ENCODE assay signal across 9 cellular contexts in genomic region chr11:46295996-46296519, GRCh38. TPM values are rescaled to one million over a fixed set of nuclear protein-coding genes. Genes with fewer than 3 reads are reported as not detected.
DNase-seq lines count a peak whose midpoint lies in the region; ATAC-seq, FAIRE-seq and TF ChIP-seq lines count a peak whose summit lies in the region.
"Had no signal": no experiment of that assay in that cellular context is flagged by ENCODE, and none has a peak within 500 bp of the region (broad histone marks: within the 10 kb centered on the region; RNA-seq: fewer than 3 reads in every experiment).

No MANE protein-coding gene starts in this region.

- H3K4me2 ChIP-seq in K562 (ENCODE audit: insufficient read depth, low read length), result peak overlapping the region; percentile 80
- peak overlapping the region; percentile 70 for H3K4me2 ChIP-seq in HepG2 (ENCODE audit: low read depth, low read length)

- H3K9ac ChIP-seq in K562 (ENCODE audit: insufficient read depth in 1 of 2, low read depth in 2 of 2, low read length in 2 of 2), result peak overlapping the region; percentile 75 to 90
- no peak overlapping the region for H3K9ac ChIP-seq in HepG2 (ENCODE audit: insufficient read depth, low read depth, low read length)

- TF ChIP-seq POLR2A in K562 (conservative IDR thresholded peaks at IDR 0.05) (no peak), HepG2 (IDR thresholded peaks at IDR 0.05; ENCODE audit: insufficient read depth in 1 of 2, low read depth in 2 of 2, low read length in 2 of 2) (no peak), testis (IDR thresholded peaks at IDR 0.05) (no peak)

- no peak for DNase-seq in activated CD4-positive, alpha-beta T cell treated with anti-CD3 and anti-CD28 coated beads for 36 hours
- DNase-seq in activated CD4-positive, alpha-beta T cell treated with anti-CD3 and anti-CD28 coated beads for 48 hours, result no peak
- DNase-seq in K562 (ENCODE audit: extremely low read depth in 1 of 4, low spot score in 3 of 4) (peak in 1 of 4 experiments; percentile 36), HepG2 (ENCODE audit: low spot score) (no peak), testis (no peak), GOT3 (lab: John Stamatoyannopoulos, UW) (no peak), GM19240 (ENCODE audit: insufficient read length, low spot score) (no peak)
- no peak for DNase-seq in activated CD4-positive, CD25-positive, alpha-beta regulatory T cell treated with anti-CD3 and anti-CD28 coated beads, Interleukin-2, amount 50 U/mL, for 72 hours

- H2AFZ ChIP-seq in K562 (ENCODE audit: low read depth, low read length) (peak overlapping the region; percentile 86), HepG2 (ENCODE audit: low read length) (no peak overlapping the region)

- H3K27me3 Mint-ChIP-seq in activated CD4-positive, alpha-beta T cell treated with anti-CD3 and anti-CD28 coated beads for 36 hours, result peaks cover 10% of the 10 kb centered on the region

- H3K36me3 Mint-ChIP-seq in activated CD4-positive, alpha-beta T cell treated with anti-CD3 and anti-CD28 coated beads for 36 hours (ENCODE audit: low read depth), result no peaks in the 10 kb centered on the region

- ATAC-seq in activated CD4-positive, alpha-beta T cell treated with anti-CD3 and anti-CD28 coated beads for 36 hours, result no peak
- ATAC-seq in K562, result peak; percentile 4; the same call in 2 of the 3 replicates
- ATAC-seq in HepG2, result no peak

- peaks cover 28 to 50% of the 10 kb centered on the region in 2 experiments for H3K4me1 ChIP-seq in K562 (replicated peaks in 1 of 2; ENCODE audit: control insufficient read depth in 2 of 2, insufficient read depth in 2 of 2, low read length in 2 of 2)
- peaks cover 27% of the 10 kb centered on the region for H3K4me1 ChIP-seq in HepG2 (ENCODE audit: insufficient read depth, low read length)
- peaks cover 38% of the 10 kb centered on the region for H3K4me1 ChIP-seq in testis

- BruUV-seq in K562 (replicated peaks; lab: Mats Ljungman, UMichigan) (no TSS peak), HepG2 (replicated peaks; lab: Mats Ljungman, UMichigan) (no TSS peak)

- TF ChIP-seq CTCF in K562 (IDR thresholded peaks at IDR 0.05 in 2 of 3, conservative IDR thresholded peaks at IDR 0.05 in 1 of 3; ENCODE audit: insufficient read depth in 2 of 3, low read depth in 1 of 3, low read length in 3 of 3) (no peak), HepG2 (CRISPR knock-in tag; IDR thresholded peaks at IDR 0.05) (no peak), testis (IDR thresholded peaks at IDR 0.05) (no peak)

- TF ChIP-seq EP300 in K562 (IDR thresholded peaks at IDR 0.05; ENCODE audit: low read length), result no peak
- TF ChIP-seq EP300 in HepG2 (IDR thresholded peaks at IDR 0.05; ENCODE audit: low read depth in 2 of 2, low read length in 2 of 2), result no peak
- TF ChIP-seq EP300 in HepG2 (CRISPR knock-in tag; IDR thresholded peaks at IDR 0.05; ENCODE audit: borderline replicate concordance), result no peak

- H3K4me3 ChIP-seq in K562 (peak overlapping the region; percentile 48), HepG2 (replicated peaks in 1 of 3; ENCODE audit: insufficient read depth in 1 of 3, low read depth in 2 of 3, low read length in 3 of 3) (peak overlapping the region in 2 of 3 experiments; percentile 24 to 50; a peak in 3 of 6 replicates), testis (peak overlapping the region; percentile 32 to 44)

- FAIRE-seq in K562 (lab: Jason Lieb, UNC) (no peak), HepG2 (lab: Jason Lieb, UNC) (no peak)
- FAIRE-seq: A204.1 had no signal

- CTCF ChIA-PET in activated CD4-positive, alpha-beta T cell treated with anti-CD3 and anti-CD28 coated beads for 36 hours (lab: Charles Lee), result interaction anchor here (0.5 to 2.8 kb wide), 13 partner anchors 13 to 453 kb away, joined by 3 to 23 read pairs (median 5); partner anchors contain the start of gene CREB3L1
- CTCF ChIA-PET in K562 (lab: Yijun Ruan, JAX; ENCODE audit: low intra/inter-chr PET ratio), result interaction anchor here (0.8 kb wide), 1 partner anchor 58 kb away, joined by 3 read pairs; no protein-coding TSS in a partner anchor
- CTCF ChIA-PET in HepG2 (lab: Yijun Ruan, JAX; ENCODE audit: low intra/inter-chr PET ratio, low total read pairs), result interaction anchor here (1.5 kb wide), 1 partner anchor 57 kb away, joined by 4 read pairs; no protein-coding TSS in a partner anchor

- intact Hi-C loops in activated CD4-positive, alpha-beta T cell treated with anti-CD3 and anti-CD28 coated beads for 36 hours (cut with DNase I, micrococcal nuclease), result loop anchor here in 1 of 2 experiments (1.0 to 5.0 kb wide), 3 partner anchors 51 to 550 kb away; partner anchors contain the start of genes CKAP5 and DGKZ
- intact Hi-C loops in K562 (cut with micrococcal nuclease), result loop anchor here (2.0 to 5.0 kb wide), 2 partner anchors 53 to 174 kb away; partner anchors contain the start of gene PHF21A
- intact Hi-C loops in HepG2 (cut with micrococcal nuclease; ENCODE audit: unreplicated experiment), result no loop called here
- intact Hi-C loops in testis (cut with DNase I; ENCODE audit: low total_unique reads), result loop anchor here (5.0 kb wide), 1 partner anchor 54 kb away; no protein-coding TSS in a partner anchor

- WGBS in K562 (ENCODE audit: insufficient coverage, low coverage, missing lambda C conversion rate), result 10% methylated on average over 18 of the region's 21 CpGs
- 28% methylated on average over 12 of the region's 21 CpGs for WGBS in HepG2 (ENCODE audit: low lambda C conversion rate)
- 5% methylated on average over 16 to 21 of the region's 21 CpGs for WGBS in testis, 2 donors

- no peaks in the 10 kb centered on the region for H3K9me3 Mint-ChIP-seq in activated CD4-positive, alpha-beta T cell treated with anti-CD3 and anti-CD28 coated beads for 36 hours (ENCODE audit: low read depth)

- H3K27me3 ChIP-seq in K562 (ENCODE audit: control insufficient read depth in 2 of 2, insufficient read depth in 2 of 2, low read length in 2 of 2), result no peaks in the 10 kb centered on the region
- H3K27me3 ChIP-seq in HepG2 (ENCODE audit: control insufficient read depth in 1 of 2, insufficient read depth in 2 of 2, low read length in 2 of 2), result peaks cover 20 to 67% of the 10 kb centered on the region in 2 experiments; a peak in 4 of 5 replicates
- no peaks in the 10 kb centered on the region for H3K27me3 ChIP-seq in testis

- peaks cover 38% of the 10 kb centered on the region for H3K79me2 ChIP-seq in K562 (ENCODE audit: control insufficient read depth, insufficient read depth, low read length)
- no peaks in the 10 kb centered on the region for H3K79me2 ChIP-seq in HepG2 (ENCODE audit: insufficient read depth, low read length)

- H3K36me3 ChIP-seq in K562 (ENCODE audit: control insufficient read depth, insufficient read depth, low read length) (peaks cover 12% of the 10 kb centered on the region; the same call in 2 of the 3 replicates), HepG2 (replicated peaks in 1 of 2; ENCODE audit: control insufficient read depth in 1 of 2, insufficient read depth in 2 of 2, low read length in 2 of 2) (no peaks in the 10 kb centered on the region), testis (ENCODE audit: low read depth, missing control alignments) (no peaks in the 10 kb centered on the region)

- peak overlapping the region; percentile 85 for H3K27ac ChIP-seq in K562 (ENCODE audit: extremely low read depth, low read depth, low read length)
- H3K27ac ChIP-seq in HepG2 (ENCODE audit: extremely low read length, insufficient read depth, low read length), result no peak overlapping the region
- peak overlapping the region in 1 of 2 donors; percentile 62 for H3K27ac ChIP-seq in testis

- H3K4me3 Mint-ChIP-seq in activated CD4-positive, alpha-beta T cell treated with anti-CD3 and anti-CD28 coated beads for 36 hours, result peak overlapping the region; percentile 72

- in situ Hi-C loops in K562 (cut with MboI), result no loop called here
- in situ Hi-C loops in HepG2 (cut with HindIII; ENCODE audit: extremely low pct_ligation_motif_present, low pct_unique_long_range_greater_than_20kb), result loop anchor here (5.0 kb wide), 1 partner anchor 44 kb away; no protein-coding TSS in a partner anchor

- TF ChIP-seq RAD21 in K562 (CRISPR knock-in tag; conservative IDR thresholded peaks at IDR 0.05 in 1 of 2, IDR thresholded peaks at IDR 0.05 in 1 of 2) (no peak), HepG2 (CRISPR knock-in tag; IDR thresholded peaks at IDR 0.05) (no peak)

- no peak overlapping the region for H3K27ac Mint-ChIP-seq in activated CD4-positive, alpha-beta T cell treated with anti-CD3 and anti-CD28 coated beads for 36 hours

- peaks cover 12% of the 10 kb centered on the region for H3K4me1 Mint-ChIP-seq in activated CD4-positive, alpha-beta T cell treated with anti-CD3 and anti-CD28 coated beads for 36 hours

- POLR2A ChIA-PET in activated CD4-positive, alpha-beta T cell treated with anti-CD3 and anti-CD28 coated beads for 36 hours (lab: Charles Lee), result interaction anchor here (0.8 to 1.0 kb wide), 3 partner anchors 52 to 449 kb away, joined by 3 to 7 read pairs (median 4); partner anchors contain the start of gene CRY2
- POLR2A ChIA-PET in K562 (lab: Yijun Ruan, JAX) (interaction anchor here (0.5 to 3.1 kb wide), 17 partner anchors 8 to 1217 kb away, joined by 3 to 20 read pairs (median 4); partner anchors contain the start of gene CREB3L1), HepG2 (lab: Yijun Ruan, JAX) (interaction anchor here (0.6 to 1.3 kb wide), 3 partner anchors 22 to 175 kb away, joined by 3 to 13 read pairs (median 3); no protein-coding TSS in a partner anchor)

- H3K9me3 ChIP-seq in K562 (replicated peaks; ENCODE audit: control insufficient read depth, insufficient read depth, low read depth, low read length) (no peaks in the 10 kb centered on the region), HepG2 (ENCODE audit: low read length) (no peaks in the 10 kb centered on the region), testis (no peaks in the 10 kb centered on the region)

- no peaks in the 10 kb centered on the region for H4K20me1 ChIP-seq in K562 (replicated peaks; ENCODE audit: control insufficient read depth, insufficient read depth, low read length)
- no peaks in the 10 kb centered on the region for H4K20me1 ChIP-seq in HepG2 (ENCODE audit: insufficient read depth, low read length)

- H3K9me1 ChIP-seq in K562 (ENCODE audit: control insufficient read depth, insufficient read depth, low read length), result no peaks in the 10 kb centered on the region

RNA-seq across cellular contexts. Expression of gene CREB3L1, which starts 18.6 kb away (rescaled TPM):
- under 1 TPM in 1 of 2 experiments, not detected in 1; 0.19 TPM for total RNA-seq in activated CD4-positive, alpha-beta T cell treated with anti-CD3 and anti-CD28 coated beads for 36 hours
- total RNA-seq in K562 (2011; cell fraction: chromatin; rRNA removed; ENCODE audit: low replicate concordance), result 19.2 and 27.7 TPM in 2 replicates
- total RNA-seq in K562 (2011; cell fraction: nucleolus; rRNA removed), result 19.9 and 20.2 TPM in 2 replicates
- total RNA-seq in K562 (2011; cell fraction: nucleoplasm; rRNA removed), result 24.8 and 32.7 TPM in 2 replicates
- total RNA-seq in K562 (2014; rRNA removed), result 4.1 and 7.1 TPM in 2 replicates
- 3.7 and 5.2 TPM in 2 replicates for total RNA-seq in K562 (2014; rRNA removed; fragmentation: Illumina TruSeq; extraction: Trizol)
- total RNA-seq in K562 (2015; rRNA removed; fragmentation: Illumina TruSeq; extraction: Trizol), result 2.4 and 5.5 TPM in 2 replicates
- 24.9 and 27.6 TPM in 2 replicates for total RNA-seq in K562 (2021)
- polyA plus RNA-seq in K562 (2011; rRNA removed), result 1.3 and 3.0 TPM in 2 replicates
- polyA plus RNA-seq in K562 (2011; cell fraction: cytosol; rRNA removed), result 2.3 and 2.9 TPM in 2 replicates
- 4.5 and 7.2 TPM in 2 replicates for polyA plus RNA-seq in K562 (2011; cell fraction: nucleus; rRNA removed)
- polyA plus RNA-seq in K562 (2012), result 17.1 and 21.9 TPM in 2 replicates
- 16.2 and 20.5 TPM in 2 replicates for polyA plus RNA-seq in K562 (2014; fragmentation: Illumina TruSeq; extraction: Trizol)
- 1 to 10 TPM; 1.2 to 1.4 TPM for polyA plus RNA-seq in K562 (2014; fragmentation: Nextera tagmentation; extraction: Ambion mirVana)
- 4.9 and 5.3 TPM in 2 replicates for polyA plus RNA-seq in K562 (2014; rRNA removed)
- 4.1 and 4.8 TPM in 2 replicates for polyA minus RNA-seq in K562 (2011; rRNA and poly(A)+ RNA removed)
- 15.2 and 25.1 TPM in 2 replicates for polyA minus RNA-seq in K562 (2011; cell fraction: cytosol; rRNA and poly(A)+ RNA removed)
- 3.4 and 5.2 TPM in 2 replicates for polyA minus RNA-seq in K562 (2011; cell fraction: nucleus; rRNA and poly(A)+ RNA removed)
- not detected in 2 replicates for total RNA-seq in HepG2 (2016; rRNA removed; fragmentation: Illumina TruSeq; extraction: Trizol)
- not detected in 2 replicates for total RNA-seq in HepG2 (2016; cell fraction: cytosol; rRNA removed; fragmentation: Illumina TruSeq; extraction: Trizol; ENCODE audit: low read depth)
- not detected in 2 replicates for total RNA-seq in HepG2 (2016; cell fraction: insoluble cytoplasmic fraction; rRNA removed; fragmentation: Illumina TruSeq; extraction: Trizol)
- not detected in 2 replicates for total RNA-seq in HepG2 (2016; cell fraction: membrane; rRNA removed; fragmentation: Illumina TruSeq; extraction: Trizol)
- not detected in 2 replicates for total RNA-seq in HepG2 (2016; cell fraction: nucleus; rRNA removed; fragmentation: Illumina TruSeq; extraction: Trizol)
- not detected in 2 replicates for polyA plus RNA-seq in HepG2 (2011; rRNA removed)
- not detected in 2 replicates for polyA plus RNA-seq in HepG2 (2011; cell fraction: cytosol; rRNA removed)
- not detected in 2 replicates for polyA plus RNA-seq in HepG2 (2011; cell fraction: nucleus; rRNA removed)
- polyA plus RNA-seq in HepG2 (2012), result 0.04 TPM in 1 of 2 replicates, not detected in the other
- polyA plus RNA-seq in HepG2 (2016; cell fraction: cytosol; fragmentation: Illumina TruSeq; extraction: Trizol; ENCODE audit: low read depth), result not detected in 2 replicates
- not detected in 2 replicates for polyA plus RNA-seq in HepG2 (2016; cell fraction: insoluble cytoplasmic fraction; fragmentation: Illumina TruSeq; extraction: Trizol; ENCODE audit: low read depth)
- polyA plus RNA-seq in HepG2 (2016; cell fraction: membrane; fragmentation: Illumina TruSeq; extraction: Trizol; ENCODE audit: low read depth), result 0.13 TPM in 1 of 2 replicates, not detected in the other
- polyA plus RNA-seq in HepG2 (2016; cell fraction: nucleus; fragmentation: Illumina TruSeq; extraction: Trizol; ENCODE audit: insufficient read depth, low read depth), result not detected in 2 replicates
- polyA minus RNA-seq in HepG2 (2011; rRNA and poly(A)+ RNA removed; ENCODE audit: low replicate concordance), result 0.12 and 1.6 TPM in 2 replicates
- not detected in 2 replicates for polyA minus RNA-seq in HepG2 (2011; cell fraction: cytosol; rRNA and poly(A)+ RNA removed)
- polyA minus RNA-seq in HepG2 (2011; cell fraction: nucleus; rRNA and poly(A)+ RNA removed), result not detected in 2 replicates
- total RNA-seq in testis, result 1 to 10 TPM; 5.2 to 8.1 TPM
- 19.2 TPM for polyA plus RNA-seq in testis (ENCODE audit: insufficient read depth, low read depth, low replicate concordance)

RNA-seq across cellular contexts. Expression of gene DGKZ, which starts 51.2 kb away (rescaled TPM):
- total RNA-seq in activated CD4-positive, alpha-beta T cell treated with anti-CD3 and anti-CD28 coated beads for 36 hours, result 100 to 1,000 TPM in 1 of 2 experiments, 10 to 100 TPM in 1; 87.6 to 101 TPM
- total RNA-seq in K562 (2011; cell fraction: chromatin; rRNA removed; ENCODE audit: low replicate concordance), result 71.0 and 248 TPM in 2 replicates
- 153 and 166 TPM in 2 replicates for total RNA-seq in K562 (2011; cell fraction: nucleolus; rRNA removed)
- 88.0 and 98.6 TPM in 2 replicates for total RNA-seq in K562 (2011; cell fraction: nucleoplasm; rRNA removed)
- total RNA-seq in K562 (2014; rRNA removed) (78.5 and 108 TPM in 2 replicates), K562 (2014; rRNA removed; fragmentation: Illumina TruSeq; extraction: Trizol) (10.9 and 13.6 TPM in 2 replicates), K562 (2015; rRNA removed; fragmentation: Illumina TruSeq; extraction: Trizol) (44.2 and 47.5 TPM in 2 replicates), K562 (2021) (87.8 and 100 TPM in 2 replicates), HepG2 (2016; rRNA removed; fragmentation: Illumina TruSeq; extraction: Trizol) (14.6 and 20.7 TPM in 2 replicates), testis (100 to 1,000 TPM in 1 of 2 donors, 10 to 100 TPM in 1; 67.2 to 104 TPM)
- polyA plus RNA-seq in K562 (2011; rRNA removed) (28.2 and 49.4 TPM in 2 replicates), K562 (2014; fragmentation: Illumina TruSeq; extraction: Trizol) (48.8 and 66.2 TPM in 2 replicates), K562 (2014; fragmentation: Nextera tagmentation; extraction: Ambion mirVana) (under 1 TPM; 0.51 to 0.71 TPM), K562 (2014; rRNA removed) (73.5 and 77.9 TPM in 2 replicates), HepG2 (2011; rRNA removed) (15.8 and 17.6 TPM in 2 replicates), testis (ENCODE audit: insufficient read depth, low read depth, low replicate concordance) (33.8 TPM)
- 55.4 and 121 TPM in 2 replicates for polyA plus RNA-seq in K562 (2011; cell fraction: cytosol; rRNA removed)
- 203 and 295 TPM in 2 replicates for polyA plus RNA-seq in K562 (2011; cell fraction: nucleus; rRNA removed)
- 64.0 and 103 TPM in 2 replicates for polyA plus RNA-seq in K562 (2012)
- 18.5 and 28.5 TPM in 2 replicates for polyA minus RNA-seq in K562 (2011; rRNA and poly(A)+ RNA removed)
- polyA minus RNA-seq in K562 (2011; cell fraction: cytosol; rRNA and poly(A)+ RNA removed), result 53.9 and 65.8 TPM in 2 replicates
- polyA minus RNA-seq in K562 (2011; cell fraction: nucleus; rRNA and poly(A)+ RNA removed), result 59.1 and 64.5 TPM in 2 replicates
- total RNA-seq in HepG2 (2016; cell fraction: cytosol; rRNA removed; fragmentation: Illumina TruSeq; extraction: Trizol; ENCODE audit: low read depth), result 11.9 and 13.2 TPM in 2 replicates
- 11.6 and 19.8 TPM in 2 replicates for total RNA-seq in HepG2 (2016; cell fraction: insoluble cytoplasmic fraction; rRNA removed; fragmentation: Illumina TruSeq; extraction: Trizol)
- total RNA-seq in HepG2 (2016; cell fraction: membrane; rRNA removed; fragmentation: Illumina TruSeq; extraction: Trizol), result 26.9 and 29.6 TPM in 2 replicates
- 18.5 and 22.1 TPM in 2 replicates for total RNA-seq in HepG2 (2016; cell fraction: nucleus; rRNA removed; fragmentation: Illumina TruSeq; extraction: Trizol)
- 8.8 and 15.2 TPM in 2 replicates for polyA plus RNA-seq in HepG2 (2011; cell fraction: cytosol; rRNA removed)
- 108 and 162 TPM in 2 replicates for polyA plus RNA-seq in HepG2 (2011; cell fraction: nucleus; rRNA removed)
- 11.6 and 19.4 TPM in 2 replicates for polyA plus RNA-seq in HepG2 (2012)
- 18.6 and 18.8 TPM in 2 replicates for polyA plus RNA-seq in HepG2 (2016; cell fraction: cytosol; fragmentation: Illumina TruSeq; extraction: Trizol; ENCODE audit: low read depth)
- 21.9 and 30.3 TPM in 2 replicates for polyA plus RNA-seq in HepG2 (2016; cell fraction: insoluble cytoplasmic fraction; fragmentation: Illumina TruSeq; extraction: Trizol; ENCODE audit: low read depth)
- 44.5 and 49.9 TPM in 2 replicates for polyA plus RNA-seq in HepG2 (2016; cell fraction: membrane; fragmentation: Illumina TruSeq; extraction: Trizol; ENCODE audit: low read depth)
- 65.9 and 71.9 TPM in 2 replicates for polyA plus RNA-seq in HepG2 (2016; cell fraction: nucleus; fragmentation: Illumina TruSeq; extraction: Trizol; ENCODE audit: insufficient read depth, low read depth)
- 43.2 and 71.9 TPM in 2 replicates for polyA minus RNA-seq in HepG2 (2011; rRNA and poly(A)+ RNA removed; ENCODE audit: low replicate concordance)
- 12.3 and 14.8 TPM in 2 replicates for polyA minus RNA-seq in HepG2 (2011; cell fraction: cytosol; rRNA and poly(A)+ RNA removed)
- 15.9 and 16.9 TPM in 2 replicates for polyA minus RNA-seq in HepG2 (2011; cell fraction: nucleus; rRNA and poly(A)+ RNA removed)
